Comparison of ENCODE assay signal across 3 cellular contexts in the genomic region with DNA sequence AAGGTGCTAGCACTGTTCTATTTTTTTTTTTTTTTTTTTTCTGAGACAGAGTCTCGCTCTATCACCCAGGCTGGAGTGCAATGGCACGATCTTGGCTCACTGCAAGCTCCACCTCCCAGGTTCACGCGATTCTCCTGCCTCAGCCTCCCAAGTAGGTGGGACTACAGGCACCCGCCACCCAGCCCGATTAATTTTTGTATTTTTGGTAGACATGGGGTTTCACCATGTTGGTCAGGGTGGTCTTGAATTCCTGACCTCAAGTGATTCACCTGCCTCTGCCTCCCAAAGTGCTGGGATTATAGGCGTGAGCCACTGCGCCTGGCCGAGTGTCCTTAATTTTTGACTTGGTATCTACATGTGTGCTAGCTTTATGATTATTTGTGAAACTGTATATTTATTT.
DNase-seq lines count a peak whose midpoint lies in the region; ATAC-seq and TF ChIP-seq lines count a peak whose summit lies in the region.
"Not testable (repeated sequence)": the region's sequence is repeated elsewhere in the genome, so short reads cannot be mapped to it uniquely, and the experiment has no call there.

No MANE protein-coding gene starts in this region.

- peaks cover 11 to 12% of the 10 kb centered on the region in 2 donors for H3K27me3 Mint-ChIP-seq in natural killer cell treated with Interleukin-12 subunit alpha and Interleukin-12 subunit beta and Interleukin-15 and Interleukin-18, amount 100 ng/mL, for 72 hours

- TF ChIP-seq EP300 in sigmoid colon (IDR thresholded peaks at IDR 0.05), result not testable (repeated sequence)

- H3K9me2 ChIP-seq in Karpas-422 (replicated peaks; ENCODE audit: insufficient read depth, low read length), result not testable (repeated sequence)

- H3K27me3 ChIP-seq in Karpas-422 (ENCODE audit: low read length); sigmoid colon: not testable (repeated sequence)

- H3K27ac ChIP-seq in Karpas-422 (ENCODE audit: low read length), result peak overlapping the region; percentile 99
- H3K27ac ChIP-seq in sigmoid colon, result not testable (repeated sequence)

- not testable (repeated sequence) for ATAC-seq in natural killer cell treated with Interleukin-12 subunit alpha and Interleukin-12 subunit beta and Interleukin-15 and Interleukin-18, amount 100 ng/mL, for 72 hours

- H4K20me1 ChIP-seq in Karpas-422 (ENCODE audit: insufficient read depth, low read depth, low read length), result not testable (repeated sequence)

- 87 to 92% methylated on average over 9 of the region's 9 CpGs for WGBS in sigmoid colon, 2 donors

- intact Hi-C loops in sigmoid colon (cut with DNase I), result not testable (repeated sequence)

- peaks cover 14 to 20% of the 10 kb centered on the region in 2 donors for H3K4me1 Mint-ChIP-seq in natural killer cell treated with Interleukin-12 subunit alpha and Interleukin-12 subunit beta and Interleukin-15 and Interleukin-18, amount 100 ng/mL, for 72 hours (ENCODE audit: low read depth in 2 of 2)

- not testable (repeated sequence) for H3K4me3 Mint-ChIP-seq in natural killer cell treated with Interleukin-12 subunit alpha and Interleukin-12 subunit beta and Interleukin-15 and Interleukin-18, amount 100 ng/mL, for 72 hours

- H3K36me3 Mint-ChIP-seq in natural killer cell treated with Interleukin-12 subunit alpha and Interleukin-12 subunit beta and Interleukin-15 and Interleukin-18, amount 100 ng/mL, for 72 hours, result not testable (repeated sequence)

- H3K4me1 ChIP-seq in Karpas-422 (ENCODE audit: low read length) (peaks cover 79% of the 10 kb centered on the region), sigmoid colon (peaks cover 0 to 12% (median 9%) of the 10 kb centered on the region in 4 donors)

- H3K79me2 ChIP-seq in Karpas-422 (ENCODE audit: low read length), result not testable (repeated sequence)

- not testable (repeated sequence) for H3K9me3 Mint-ChIP-seq in natural killer cell treated with Interleukin-12 subunit alpha and Interleukin-12 subunit beta and Interleukin-15 and Interleukin-18, amount 100 ng/mL, for 72 hours

- not testable (repeated sequence) for H3K36me3 ChIP-seq in Karpas-422 (ENCODE audit: insufficient read depth, low read length); sigmoid colon

- not testable (repeated sequence) for H3K9ac ChIP-seq in Karpas-422 (ENCODE audit: low read length)

- H3K27ac Mint-ChIP-seq in natural killer cell treated with Interleukin-12 subunit alpha and Interleukin-12 subunit beta and Interleukin-15 and Interleukin-18, amount 100 ng/mL, for 72 hours, result not testable (repeated sequence)

- not testable (repeated sequence) for H2AFZ ChIP-seq in Karpas-422 (ENCODE audit: low read length)

- TF ChIP-seq POLR2A in sigmoid colon (IDR thresholded peaks at IDR 0.05), result not testable (repeated sequence)

- DNase-seq in Karpas-422, result not testable (repeated sequence)
- DNase-seq in natural killer cell treated with Interleukin-12 subunit alpha and Interleukin-12 subunit beta and Interleukin-15 and Interleukin-18, amount 100 ng/mL, for 72 hours (ENCODE audit: low spot score), result peak; percentile 56
- peak; percentile 56 for DNase-seq in sigmoid colon

- peak overlapping the region; percentile 62 for H3K4me2 ChIP-seq in Karpas-422 (ENCODE audit: low read depth, low read length, poor library complexity, severe bottlenecking)

- not testable (repeated sequence) for H3K9me3 ChIP-seq in Karpas-422 (ENCODE audit: low read length); sigmoid colon

- TF ChIP-seq CTCF in sigmoid colon (IDR thresholded peaks at IDR 0.05), result not testable (repeated sequence)

- not testable (repeated sequence) for H3K4me3 ChIP-seq in Karpas-422 (ENCODE audit: low read length); sigmoid colon
